ENCODE assay signal across 8 cellular contexts in genomic region chr2:24919100-24919976, GRCh38. TPM values are rescaled to one million over a fixed set of nuclear protein-coding genes. Genes with fewer than 3 reads are reported as not detected.
DNase-seq lines count a peak whose midpoint lies in the region; ATAC-seq and TF ChIP-seq lines count a peak whose summit lies in the region.

No MANE protein-coding gene starts in this region.

- H3K27ac Mint-ChIP-seq in activated CD4-positive, alpha-beta T cell treated with anti-CD3 and anti-CD28 coated beads for 36 hours = peak overlapping the region; percentile 90
- no peak overlapping the region for H3K27ac Mint-ChIP-seq in memory B cell
- peak overlapping the region; percentile 21 for H3K27ac Mint-ChIP-seq in stimulated activated memory B cell treated with anti-CD40 and anti-IgM and Interleukin-4, amounts not matched to agents 10 μg/mL and 1 μg/mL and 100 μg/mL, for 72 hours

- H3K27me3 ChIP-seq in colonic mucosa = no peaks in the 10 kb centered on the region

- peak; percentile 22 for ATAC-seq in GM21528 (IDR thresholded peaks at IDR 0.05; ENCODE audit: low FRiP score, unreplicated experiment)
- peak; percentile 57 for ATAC-seq in activated CD4-positive, alpha-beta T cell treated with anti-CD3 and anti-CD28 coated beads for 36 hours
- ATAC-seq in memory B cell (ENCODE audit: low read depth) = peak; percentile 20
- peak; percentile 32 for ATAC-seq in stimulated activated memory B cell treated with anti-CD40 and anti-IgM and Interleukin-4, amounts not matched to agents 10 μg/mL and 1 μg/mL and 100 μg/mL, for 72 hours

- intact Hi-C loops in activated CD4-positive, alpha-beta T cell treated with anti-CD3 and anti-CD28 coated beads for 36 hours (cut with DNase I, micrococcal nuclease) = no loop called here
- intact Hi-C loops in colonic mucosa (cut with DNase I) = no loop called here

- H3K4me3 ChIP-seq in Jurkat, Clone E6-1 (ENCODE audit: low read length) = peak overlapping the region; percentile 55
- H3K4me3 ChIP-seq in colonic mucosa = peak overlapping the region; percentile 44

- H3K4me1 ChIP-seq in colonic mucosa = peaks cover 14% of the 10 kb centered on the region

- H3K27me3 Mint-ChIP-seq in activated CD4-positive, alpha-beta T cell treated with anti-CD3 and anti-CD28 coated beads for 36 hours = peaks cover 1% of the 10 kb centered on the region
- no peaks in the 10 kb centered on the region for H3K27me3 Mint-ChIP-seq in memory B cell
- H3K27me3 Mint-ChIP-seq in stimulated activated memory B cell treated with anti-CD40 and anti-IgM and Interleukin-4, amounts not matched to agents 10 μg/mL and 1 μg/mL and 100 μg/mL, for 72 hours = peaks cover 6% of the 10 kb centered on the region

- no peak for TF ChIP-seq CTCF in colonic mucosa (IDR thresholded peaks at IDR 0.05)

- no peaks in the 10 kb centered on the region for H3K36me3 ChIP-seq in colonic mucosa

- peak overlapping the region; percentile 83 for H3K4me3 Mint-ChIP-seq in activated CD4-positive, alpha-beta T cell treated with anti-CD3 and anti-CD28 coated beads for 36 hours
- peak overlapping the region; percentile 65 for H3K4me3 Mint-ChIP-seq in memory B cell
- peak overlapping the region; percentile 77 for H3K4me3 Mint-ChIP-seq in stimulated activated memory B cell treated with anti-CD40 and anti-IgM and Interleukin-4, amounts not matched to agents 10 μg/mL and 1 μg/mL and 100 μg/mL, for 72 hours

- peaks cover 27% of the 10 kb centered on the region for H3K36me3 Mint-ChIP-seq in activated CD4-positive, alpha-beta T cell treated with anti-CD3 and anti-CD28 coated beads for 36 hours (ENCODE audit: low read depth)
- no peaks in the 10 kb centered on the region for H3K36me3 Mint-ChIP-seq in memory B cell
- peaks cover 17% of the 10 kb centered on the region for H3K36me3 Mint-ChIP-seq in stimulated activated memory B cell treated with anti-CD40 and anti-IgM and Interleukin-4, amounts not matched to agents 10 μg/mL and 1 μg/mL and 100 μg/mL, for 72 hours

- CTCF ChIA-PET in activated CD4-positive, alpha-beta T cell treated with anti-CD3 and anti-CD28 coated beads for 36 hours (lab: Charles Lee) = interaction anchor here (0.7 kb wide), 1 partner anchor 128 kb away, joined by 3 read pairs; no protein-coding TSS in a partner anchor

- POLR2A ChIA-PET in activated CD4-positive, alpha-beta T cell treated with anti-CD3 and anti-CD28 coated beads for 36 hours (lab: Charles Lee) = interaction anchor here (0.6 kb wide), 1 partner anchor 126 kb away, joined by 3 read pairs; the partner anchor contains the start of genes CENPO and PTRHD1

- peak overlapping the region; percentile 67 for H3K27ac ChIP-seq in colonic mucosa

- H3K9me3 ChIP-seq in colonic mucosa = no peaks in the 10 kb centered on the region

- peak overlapping the region; percentile 72 to 79 for H3K9ac ChIP-seq in colonic mucosa (ENCODE audit: low read depth in 2 of 2, low read length in 2 of 2)

- peaks cover 38% of the 10 kb centered on the region for H3K4me1 Mint-ChIP-seq in activated CD4-positive, alpha-beta T cell treated with anti-CD3 and anti-CD28 coated beads for 36 hours
- H3K4me1 Mint-ChIP-seq in memory B cell = peaks cover 19% of the 10 kb centered on the region
- H3K4me1 Mint-ChIP-seq in stimulated activated memory B cell treated with anti-CD40 and anti-IgM and Interleukin-4, amounts not matched to agents 10 μg/mL and 1 μg/mL and 100 μg/mL, for 72 hours = peaks cover 41% of the 10 kb centered on the region

- peak; percentile 30 for DNase-seq in DMS79 (lab: John Stamatoyannopoulos, UW)
- DNase-seq in Jurkat, Clone E6-1 (ENCODE audit: low read depth, low spot score) = peak; percentile 67
- DNase-seq in activated CD4-positive, alpha-beta T cell treated with anti-CD3 and anti-CD28 coated beads for 36 hours = peak; percentile 80
- DNase-seq in colonic mucosa = peak; percentile 63
- peak in 1 of 2 donors; percentile 35 for DNase-seq in memory B cell (ENCODE audit: low spot score in 2 of 2)
- DNase-seq in ureter (ENCODE audit: low spot score) = no peak

- no peaks in the 10 kb centered on the region for H3K9me3 Mint-ChIP-seq in activated CD4-positive, alpha-beta T cell treated with anti-CD3 and anti-CD28 coated beads for 36 hours (ENCODE audit: low read depth)
- H3K9me3 Mint-ChIP-seq in memory B cell = no peaks in the 10 kb centered on the region
- H3K9me3 Mint-ChIP-seq in stimulated activated memory B cell treated with anti-CD40 and anti-IgM and Interleukin-4, amounts not matched to agents 10 μg/mL and 1 μg/mL and 100 μg/mL, for 72 hours = no peaks in the 10 kb centered on the region

RNA-seq across cellular contexts. Expression of gene ADCY3, which starts 0.7 kb away (rescaled TPM):
- polyA plus RNA-seq in Jurkat, Clone E6-1 (2012; ENCODE audit: insufficient read depth, insufficient read length) = 31.8 TPM
- 10 to 100 TPM; 59.5 to 92.8 TPM for total RNA-seq in activated CD4-positive, alpha-beta T cell treated with anti-CD3 and anti-CD28 coated beads for 36 hours
- total RNA-seq in colonic mucosa (10 to 100 TPM; 25.2 to 33.7 TPM), ureter (82.5 TPM)

RNA-seq across cellular contexts. Expression of gene DNAJC27, which starts 52.4 kb away (rescaled TPM):
- polyA plus RNA-seq in Jurkat, Clone E6-1 (2012; ENCODE audit: insufficient read depth, insufficient read length) = 4.0 TPM
- total RNA-seq in activated CD4-positive, alpha-beta T cell treated with anti-CD3 and anti-CD28 coated beads for 36 hours = 1 to 10 TPM; 5.9 to 6.6 TPM
- 1 to 10 TPM; 3.4 to 3.9 TPM for total RNA-seq in colonic mucosa
- total RNA-seq in ureter = 14.6 TPM
